1 cellular context compared by ENCODE assay signal in the genomic region with DNA sequence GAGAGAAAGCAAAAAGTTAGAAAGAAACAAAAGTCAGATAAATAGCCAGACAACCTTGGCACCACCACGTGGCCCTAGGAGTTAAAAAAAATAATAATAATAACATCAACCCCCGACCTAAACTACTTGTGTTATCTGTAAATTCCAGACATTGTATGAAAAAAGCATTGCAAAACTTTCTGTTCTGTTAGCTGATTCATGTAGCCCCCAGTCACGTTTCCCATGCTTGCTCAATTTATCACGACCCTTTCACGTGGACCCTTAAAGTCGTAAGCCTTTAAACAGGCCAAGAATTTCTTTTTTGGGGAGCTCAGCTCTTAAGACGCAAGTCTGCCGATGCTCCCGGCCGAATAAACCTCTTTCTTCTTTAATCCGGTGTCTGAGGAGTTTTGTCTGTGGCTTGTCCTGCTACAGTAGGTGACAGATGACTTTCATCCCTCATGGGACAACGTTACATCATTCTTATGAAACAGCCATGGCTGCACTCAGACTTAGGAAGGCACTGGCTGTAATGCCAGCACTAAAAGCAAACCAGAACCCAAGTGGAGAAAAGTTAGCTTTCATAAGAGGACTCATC.
A peak's percentile ranks its signal among the peaks of the same experiment; 100 is the strongest.
TF ChIP-seq lines count a peak whose summit lies in the region.

No MANE protein-coding gene starts in this region.

TF ChIP-seq in K562, 482 proteins besides CTCF, POLR2A, EP300 and RAD21 (continued from another document):
- no peak for TF ChIP-seq HBP1 (CRISPR knock-in tag; IDR thresholded peaks at IDR 0.05)
- TF ChIP-seq RB1 (IDR thresholded peaks at IDR 0.05; ENCODE audit: low read depth), result no peak
- TF ChIP-seq ZNF354B (CRISPR knock-in tag; IDR thresholded peaks at IDR 0.05), result no peak
- TF ChIP-seq ATF3 (IDR thresholded peaks at IDR 0.05), result peak; percentile 87
- peak; percentile 55; the same call in 1 of the 2 replicates for TF ChIP-seq ATF3 (CRISPR knock-in tag; conservative IDR thresholded peaks at IDR 0.05)
- no peak for TF ChIP-seq ZC3H8 (IDR thresholded peaks at IDR 0.05)
- no peak for TF ChIP-seq ZNF212 (CRISPR knock-in tag; IDR thresholded peaks at IDR 0.05)
